Comparison of ENCODE assay signal across 29 cellular contexts in genomic region chr16:65763640-65764305, GRCh38.
DNase-seq lines count a peak whose midpoint lies in the region; ATAC-seq and TF ChIP-seq lines count a peak whose summit lies in the region.
"Had no signal": no experiment of that assay in that cellular context is flagged by ENCODE, and none has a peak within 500 bp of the region (broad histone marks: within the 10 kb centered on the region; RNA-seq: fewer than 3 reads in every experiment).

No MANE protein-coding gene starts in this region.

- no peaks in the 10 kb centered on the region for H3K36me3 Mint-ChIP-seq in stimulated activated naive B cell treated with anti-CD40 and anti-IgM and Interleukin-4, amounts not matched to agents 10 μg/mL and 1 μg/mL and 100 μg/mL, for 72 hours
- H3K36me3 Mint-ChIP-seq: activated naive CD8-positive, alpha-beta T cell treated with anti-CD3 and anti-CD28 coated beads for 36 hours; CD8-positive, alpha-beta memory T cell had no signal

- no peak for TF ChIP-seq CTCF in hepatocyte (IDR thresholded peaks at IDR 0.05; ENCODE audit: poor library complexity)
- no peak for TF ChIP-seq CTCF in suprapubic skin (IDR thresholded peaks at IDR 0.05)

- no peaks in the 10 kb centered on the region for H3K9me2 ChIP-seq in hepatocyte (replicated peaks; ENCODE audit: insufficient read depth)

- no peak overlapping the region for H3K27ac Mint-ChIP-seq in stimulated activated naive B cell treated with anti-CD40 and anti-IgM and Interleukin-4, amounts not matched to agents 10 μg/mL and 1 μg/mL and 100 μg/mL, for 72 hours
- H3K27ac Mint-ChIP-seq: activated B cell treated with CpG ODN at 0.5 μM for 24 hours; activated naive CD8-positive, alpha-beta T cell treated with anti-CD3 and anti-CD28 coated beads for 36 hours; B cell; H9; T-helper 1 cell treated with Interleukin-12 subunit alpha and Interleukin-12 subunit beta and Interleukin-4 antibody, amounts not matched to agents 30 μg/mL and 1 μg/mL, for 36 hours had no signal

- peak overlapping the region; percentile 49 for H2AFZ ChIP-seq in hepatocyte

- DNase-seq in Jurkat, Clone E6-1 (ENCODE audit: low read depth, low spot score), result peak; percentile 52
- peak; percentile 71 for DNase-seq in NOMO-1 treated with DMSO at 0.1 percent for 48 hours (lab: John Stamatoyannopoulos, UW; ENCODE audit: unreplicated experiment)
- DNase-seq in hepatocyte (ENCODE audit: low spot score), result peak; percentile 24
- DNase-seq in stimulated activated naive B cell treated with anti-CD40 and anti-IgM and Interleukin-4, amounts not matched to agents 10 μg/mL and 1 μg/mL and 100 μg/mL, for 72 hours, result no peak
- DNase-seq in left cardiac atrium, result no peak
- DNase-seq in suprapubic skin (ENCODE audit: low spot score in 2 of 2), result no peak
- DNase-seq: ACHN; activated B cell treated with CpG ODN at 0.5 μM for 24 hours; activated gamma-delta T cell; activated naive CD8-positive, alpha-beta T cell treated with anti-CD3 and anti-CD28 coated beads for 36 hours; activated T-cell treated with anti-CD3 and anti-CD28 coated beads, Interleukin-2, amount 50 U/mL, for 4 hours; aorta; CD8-positive, alpha-beta memory T cell; DMS 273 treated with DMSO at 0.1 percent for 48 hours; effector CD4-positive, alpha-beta T cell; H9; Karpas-422; mammary epithelial cell; NCI-H1092 treated with DMSO at 0.1 percent for 48 hours; NCI-H2029 treated with DMSO at 0.1 percent for 48 hours; NCI-H524 treated with DMSO at 0.1 percent for 48 hours; ovary; stimulated activated naive CD4-positive, alpha-beta T cell; thyroid gland had no signal

- H3K36me3 ChIP-seq in hepatocyte (replicated peaks; ENCODE audit: insufficient read depth, low read depth), result no peaks in the 10 kb centered on the region
- H3K36me3 ChIP-seq in suprapubic skin, result no peaks in the 10 kb centered on the region
- H3K36me3 ChIP-seq: gastroesophageal sphincter, ovary, thyroid gland had no signal

- no peak for TF ChIP-seq POLR2A in suprapubic skin (IDR thresholded peaks at IDR 0.05)

- H3K9me3 Mint-ChIP-seq in stimulated activated naive B cell treated with anti-CD40 and anti-IgM and Interleukin-4, amounts not matched to agents 10 μg/mL and 1 μg/mL and 100 μg/mL, for 72 hours, result no peaks in the 10 kb centered on the region
- H3K9me3 Mint-ChIP-seq: activated B cell treated with CpG ODN at 0.5 μM for 24 hours; activated naive CD8-positive, alpha-beta T cell treated with anti-CD3 and anti-CD28 coated beads for 36 hours; neural crest cell had no signal

- H3K27me3 ChIP-seq in hepatocyte (no peaks in the 10 kb centered on the region), suprapubic skin (no peaks in the 10 kb centered on the region)
- H3K27me3 ChIP-seq: gastroesophageal sphincter, ovary, thyroid gland had no signal

- no peak for TF ChIP-seq EP300 in suprapubic skin (IDR thresholded peaks at IDR 0.05)

- WGBS in hepatocyte (ENCODE audit: low lambda C conversion rate, missing lambda C conversion rate), result 67% methylated on average over 7 of the region's 7 CpGs
- WGBS in suprapubic skin, result 82% methylated on average over 7 of the region's 7 CpGs

- H3K79me2 ChIP-seq in hepatocyte, result no peaks in the 10 kb centered on the region

- peaks cover 1 to 13% of the 10 kb centered on the region in 2 donors for H3K4me1 Mint-ChIP-seq in stimulated activated naive B cell treated with anti-CD40 and anti-IgM and Interleukin-4, amounts not matched to agents 10 μg/mL and 1 μg/mL and 100 μg/mL, for 72 hours
- H3K4me1 Mint-ChIP-seq: activated naive CD8-positive, alpha-beta T cell treated with anti-CD3 and anti-CD28 coated beads for 36 hours; B cell; CD8-positive, alpha-beta memory T cell had no signal

- H3K4me1 ChIP-seq in hepatocyte (ENCODE audit: insufficient read depth) (peaks cover 5% of the 10 kb centered on the region), suprapubic skin (no peaks in the 10 kb centered on the region)
- H3K4me1 ChIP-seq: gastroesophageal sphincter, thyroid gland had no signal

- no peaks in the 10 kb centered on the region for H3K27me3 Mint-ChIP-seq in stimulated activated naive B cell treated with anti-CD40 and anti-IgM and Interleukin-4, amounts not matched to agents 10 μg/mL and 1 μg/mL and 100 μg/mL, for 72 hours
- H3K27me3 Mint-ChIP-seq: activated B cell treated with CpG ODN at 0.5 μM for 24 hours; activated naive CD8-positive, alpha-beta T cell treated with anti-CD3 and anti-CD28 coated beads for 36 hours; B cell; CD8-positive, alpha-beta memory T cell had no signal

- H3K27ac ChIP-seq in hepatocyte (peak overlapping the region; percentile 79), suprapubic skin (no peak overlapping the region)
- H3K27ac ChIP-seq: gastroesophageal sphincter, ovary, thyroid gland had no signal

- no peak overlapping the region for H3K4me3 ChIP-seq in Jurkat, Clone E6-1 (ENCODE audit: low read length)
- no peak overlapping the region for H3K4me3 ChIP-seq in hepatocyte
- H3K4me3 ChIP-seq in suprapubic skin, result no peak overlapping the region
- H3K4me3 ChIP-seq: gastroesophageal sphincter, ovary, thyroid gland had no signal

- H4K20me1 ChIP-seq in hepatocyte (ENCODE audit: insufficient read depth, poor library complexity, severe bottlenecking), result no peaks in the 10 kb centered on the region

- peak overlapping the region; percentile 16 for H3K4me2 ChIP-seq in hepatocyte

- H3K4me3 Mint-ChIP-seq in stimulated activated naive B cell treated with anti-CD40 and anti-IgM and Interleukin-4, amounts not matched to agents 10 μg/mL and 1 μg/mL and 100 μg/mL, for 72 hours, result no peak overlapping the region
- H3K4me3 Mint-ChIP-seq: activated B cell treated with CpG ODN at 0.5 μM for 24 hours; activated naive CD8-positive, alpha-beta T cell treated with anti-CD3 and anti-CD28 coated beads for 36 hours; activated T-cell treated with anti-CD3 and anti-CD28 coated beads, Interleukin-2, amount 50 U/mL, for 4 hours; B cell; CD8-positive, alpha-beta memory T cell; H9; neural crest cell; T-helper 1 cell treated with Interleukin-12 subunit alpha and Interleukin-12 subunit beta and Interleukin-4 antibody, amounts not matched to agents 30 μg/mL and 1 μg/mL, for 36 hours had no signal

- intact Hi-C loops in left cardiac atrium (cut with DNase I), result no loop called here

- H3K9me3 ChIP-seq in hepatocyte (ENCODE audit: low read depth) (no peaks in the 10 kb centered on the region), suprapubic skin (no peaks in the 10 kb centered on the region)
- H3K9me3 ChIP-seq: gastroesophageal sphincter, ovary, thyroid gland had no signal

- ATAC-seq in stimulated activated naive B cell treated with anti-CD40 and anti-IgM and Interleukin-4, amounts not matched to agents 10 μg/mL and 1 μg/mL and 100 μg/mL, for 72 hours (replicated peaks), result peak; percentile 71 to 77
- ATAC-seq in left cardiac atrium, result no peak
- no peak for ATAC-seq in HG02981 (IDR thresholded peaks at IDR 0.05; ENCODE audit: unreplicated experiment)
- ATAC-seq: activated T-cell treated with anti-CD3 and anti-CD28 coated beads, Interleukin-2, amount 50 U/mL, for 4 hours; gastroesophageal sphincter had no signal

Comparison
In these comparisons a context has a peak if more than half of its experiments do, and no peak if none do; other contexts are left out.
1. DNase-seq: peak in Jurkat, Clone E6-1 (single experiment), NOMO-1 treated with DMSO at 0.1 percent for 48 hours (single experiment) and hepatocyte (single experiment); none in stimulated activated naive B cell treated with anti-CD40 and anti-IgM and Interleukin-4, amounts not matched to agents 10 μg/mL and 1 μg/mL and 100 μg/mL, for 72 hours (single experiment), left cardiac atrium (single experiment) and suprapubic skin (0 of 2).
2. ATAC-seq: peak in stimulated activated naive B cell treated with anti-CD40 and anti-IgM and Interleukin-4, amounts not matched to agents 10 μg/mL and 1 μg/mL and 100 μg/mL, for 72 hours (2 of 2); none in left cardiac atrium (0 of 2) and HG02981 (single experiment).